8 cellular contexts compared by ENCODE assay signal in the genomic region with DNA sequence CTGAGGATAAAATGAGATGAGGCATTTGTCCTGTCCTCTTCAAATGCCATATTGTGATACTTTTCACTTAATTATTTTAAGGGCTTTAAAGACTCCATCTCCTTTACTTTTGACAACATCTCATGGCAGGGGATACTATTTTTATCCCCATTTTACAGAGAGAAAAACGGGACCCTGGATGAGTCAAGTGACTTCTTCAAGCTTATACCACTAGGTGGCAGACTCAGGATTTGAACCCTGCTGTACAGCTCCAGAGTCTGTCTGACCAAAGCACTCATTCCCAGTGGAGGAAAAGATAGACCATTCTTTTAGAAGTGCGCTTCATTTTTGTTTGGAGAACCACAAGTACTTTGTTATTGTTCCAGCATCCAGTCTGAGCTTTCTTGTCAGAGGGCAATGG. TPM values are rescaled to one million over a fixed set of nuclear protein-coding genes. Genes with fewer than 3 reads are reported as not detected.
A peak's percentile ranks its signal among the peaks of the same experiment; 100 is the strongest.
DNase-seq lines count a peak whose midpoint lies in the region; ATAC-seq and TF ChIP-seq lines count a peak whose summit lies in the region.

No MANE protein-coding gene starts in this region.

- H3K4me3 Mint-ChIP-seq in type B pancreatic cell: peak overlapping the region; percentile 37

- no peak for ATAC-seq in heart right ventricle
- no peak for ATAC-seq in left ventricle myocardium superior
- ATAC-seq in HG03565 (IDR thresholded peaks at IDR 0.05; ENCODE audit: unreplicated experiment): no peak
- ATAC-seq in HG03354 (IDR thresholded peaks at IDR 0.05; ENCODE audit: poor library complexity, severe bottlenecking, unreplicated experiment): no peak

- H3K4me1 ChIP-seq in heart right ventricle (peaks cover 0 to 8% (median 3%) of the 10 kb centered on the region in 9 donors), Peyer's patch (peaks cover 0 to 11% (median 0%) of the 10 kb centered on the region in 4 donors)

- peaks cover 47% of the 10 kb centered on the region for H3K27me3 Mint-ChIP-seq in type B pancreatic cell

- H3K36me3 ChIP-seq in heart right ventricle (no peaks in the 10 kb centered on the region), Peyer's patch (no peaks in the 10 kb centered on the region)

- intact Hi-C loops in heart right ventricle (cut with DNase I) (loop anchor here in 1 of 10 donors (5.0 kb wide), 1 partner anchor 150 kb away; no protein-coding TSS in a partner anchor), left ventricle myocardium superior (cut with micrococcal nuclease) (no loop called here)

- TF ChIP-seq POLR2A in Peyer's patch (IDR thresholded peaks at IDR 0.05): no peak

- no peak overlapping the region for H3K27ac ChIP-seq in heart right ventricle
- no peak overlapping the region for H3K27ac ChIP-seq in Peyer's patch

- 32 to 34% methylated on average over 2 of the region's 2 CpGs for WGBS in heart right ventricle, 2 donors

- H3K36me3 Mint-ChIP-seq in type B pancreatic cell: no peaks in the 10 kb centered on the region

- no peaks in the 10 kb centered on the region for H3K9me3 Mint-ChIP-seq in type B pancreatic cell

- no peak overlapping the region for H3K27ac Mint-ChIP-seq in type B pancreatic cell

- H3K9me3 ChIP-seq in heart right ventricle: peaks cover 0 to 11% (median 0%) of the 10 kb centered on the region in 11 donors
- H3K9me3 ChIP-seq in Peyer's patch: no peaks in the 10 kb centered on the region

- peaks cover 32% of the 10 kb centered on the region for H3K4me1 Mint-ChIP-seq in type B pancreatic cell (ENCODE audit: unreplicated experiment)

- peaks cover 0 to 58% (median 47%) of the 10 kb centered on the region in 7 donors for H3K27me3 ChIP-seq in heart right ventricle
- H3K27me3 ChIP-seq in Peyer's patch: peaks cover 0 to 12% of the 10 kb centered on the region in 2 donors

- no peak overlapping the region for H3K4me3 ChIP-seq in heart right ventricle
- no peak overlapping the region for H3K4me3 ChIP-seq in Peyer's patch

- TF ChIP-seq CTCF in heart right ventricle (IDR thresholded peaks at IDR 0.05): peak in 7 of 9 donors; percentile 15 to 44 (median 36)
- peak in 4 of 6 experiments; percentile 15 to 39 (median 35) for TF ChIP-seq CTCF in Peyer's patch (IDR thresholded peaks at IDR 0.05)
- peak; percentile 81 for TF ChIP-seq CTCF in type B pancreatic cell (conservative IDR thresholded peaks at IDR 0.05)

- DNase-seq in heart right ventricle (no peak), left ventricle myocardium superior (no peak), Peyer's patch (no peak), foreskin melanocyte (peak; percentile 3), type B pancreatic cell (ENCODE audit: extremely low spot score, unreplicated experiment) (no peak)
- DNase-seq in stimulated activated CD4-positive, alpha-beta T cell treated with anti-CD3 and anti-CD28 coated beads, Interleukin-15, amount 100 ng/mL, for 24 hours: no peak

RNA-seq across cellular contexts. Expression of gene SMOC1, which starts 1.7 kb away (rescaled TPM):
- total RNA-seq in heart right ventricle (1 to 10 TPM in 6 of 10 donors, under 1 TPM in 4; 0.15 to 6.8 (median 1.3) TPM), left ventricle myocardium superior (0.45 TPM), Peyer's patch (under 1 TPM in 3 of 4 donors, not detected in 1; 0.35 to 0.54 (median 0.38) TPM), type B pancreatic cell (ENCODE audit: low replicate concordance) (7.2 and 20.7 TPM in 2 replicates)
- polyA plus RNA-seq in heart right ventricle: 1 to 10 TPM; 1.1 to 2.9 TPM
